32 cellular contexts compared by ENCODE assay signal in the genomic region with DNA sequence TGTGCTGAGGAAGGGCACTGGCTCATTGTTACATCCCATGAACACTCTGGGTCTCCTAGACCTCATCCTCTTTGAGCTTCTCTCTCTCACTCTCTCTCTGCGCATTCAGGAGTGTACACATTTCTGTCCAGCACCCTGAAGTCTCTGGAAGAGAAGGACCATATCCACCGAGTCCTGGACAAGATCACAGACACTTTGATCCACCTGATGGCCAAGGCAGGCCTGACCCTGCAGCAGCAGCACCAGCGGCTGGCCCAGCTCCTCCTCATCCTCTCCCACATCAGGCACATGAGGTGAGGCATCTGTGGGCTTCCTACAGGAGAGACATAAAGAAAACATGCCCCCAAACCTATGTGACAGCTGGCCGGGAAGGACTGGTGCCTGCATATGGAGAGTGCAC.
DNase-seq lines count a peak whose midpoint lies in the region; ATAC-seq and TF ChIP-seq lines count a peak whose summit lies in the region.
"Had no signal": no experiment of that assay in that cellular context is flagged by ENCODE, and none has a peak within 500 bp of the region (broad histone marks: within the 10 kb centered on the region; RNA-seq: fewer than 3 reads in every experiment).

No MANE protein-coding gene starts in this region.

- H3K36me3 Mint-ChIP-seq in CD14-positive monocyte = no peaks in the 10 kb centered on the region
- H3K36me3 Mint-ChIP-seq: activated naive CD8-positive, alpha-beta T cell treated with anti-CD3 and anti-CD28 coated beads for 36 hours had no signal

- H3K9me3 Mint-ChIP-seq in CD14-positive monocyte = peaks cover 0 to 5% (median 1%) of the 10 kb centered on the region in 7 donors
- H3K9me3 Mint-ChIP-seq: activated naive CD8-positive, alpha-beta T cell treated with anti-CD3 and anti-CD28 coated beads for 36 hours; naive thymus-derived CD4-positive, alpha-beta T cell had no signal

- H3K27ac ChIP-seq in lower lobe of right lung (peak overlapping the region; percentile 67), upper lobe of right lung (peak overlapping the region; percentile 65), tibial nerve (no peak overlapping the region)
- H3K27ac ChIP-seq: C4-2B, SJCRH30 had no signal

- DNase-seq in CD14-positive monocyte (ENCODE audit: low spot score) = no peak
- no peak for DNase-seq in lower lobe of right lung
- no peak for DNase-seq in upper lobe of right lung
- no peak for DNase-seq in stimulated activated naive CD4-positive, alpha-beta T cell treated with Interleukin-2 at 50 U/mL for 16 hours (lab: John Stamatoyannopoulos, UW)
- no peak for DNase-seq in NCI-H1092 treated with DMSO at 0.1 percent for 48 hours (lab: John Stamatoyannopoulos, UW)
- no peak for DNase-seq in tibial nerve (ENCODE audit: low spot score in 2 of 2)
- DNase-seq: activated CD4-positive, alpha-beta T cell treated with anti-CD3 and anti-CD28 coated beads for 36 hours; activated CD8-positive, alpha-beta memory T cell treated with anti-CD3 and anti-CD28 coated beads for 24 hours; activated effector memory CD4-positive, alpha-beta T cell treated with anti-CD3 and anti-CD28 coated beads, Interleukin-2, amount 50 U/mL, for 16 hours; activated naive CD8-positive, alpha-beta T cell treated with anti-CD3 and anti-CD28 coated beads for 36 hours; activated T-cell treated with anti-CD3 and anti-CD28 coated beads, Interleukin-2, amount 50 U/mL, for 1 hour; aorta; colonic mucosa; DND-41; effector memory CD4-positive, alpha-beta T cell; foreskin fibroblast; heart left ventricle; Kasumi-1; kidney; naive thymus-derived CD4-positive, alpha-beta T cell; NCI-H1436; NCI-H446; NCI-H82; nucleus accumbens; sigmoid colon; SJCRH30; stimulated activated CD4-positive, alpha-beta T cell treated with anti-CD3 and anti-CD28 coated beads, Interleukin-4, amount 100 ng/mL, for 24 hours; SW 1271 had no signal

- peak overlapping the region; percentile 62 for H3K4me3 ChIP-seq in WI38 (ENCODE audit: low read depth, low read length)
- H3K4me3 ChIP-seq in lower lobe of right lung = no peak overlapping the region
- no peak overlapping the region for H3K4me3 ChIP-seq in upper lobe of right lung
- no peak overlapping the region for H3K4me3 ChIP-seq in tibial nerve
- H3K4me3 ChIP-seq: colonic mucosa, heart left ventricle, prostate gland, sigmoid colon, SJCRH30 had no signal

- WGBS in tibial nerve, 2 donors = 82 to 93% methylated on average over 4 of the region's 4 CpGs

- TF ChIP-seq CTCF in CD14-positive monocyte (IDR thresholded peaks at IDR 0.05) (no peak), WI38 (IDR thresholded peaks at IDR 0.05; ENCODE audit: low read depth, low read length) (no peak), lower lobe of right lung (IDR thresholded peaks at IDR 0.05) (no peak), upper lobe of right lung (IDR thresholded peaks at IDR 0.05) (no peak), tibial nerve (IDR thresholded peaks at IDR 0.05) (no peak)

- peaks cover 16% of the 10 kb centered on the region for H3K4me1 Mint-ChIP-seq in CD14-positive monocyte
- H3K4me1 Mint-ChIP-seq: naive thymus-derived CD4-positive, alpha-beta T cell had no signal

- ATAC-seq in lower lobe of right lung = no peak
- no peak for ATAC-seq in upper lobe of right lung
- ATAC-seq: HepG2 had no signal

- H3K27me3 Mint-ChIP-seq in CD14-positive monocyte (ENCODE audit: low read depth in 3 of 3) = peaks cover 0 to 2% (median 0%) of the 10 kb centered on the region in 3 donors
- H3K27me3 Mint-ChIP-seq: activated CD4-positive, alpha-beta T cell treated with anti-CD3 and anti-CD28 coated beads for 36 hours; activated naive CD8-positive, alpha-beta T cell treated with anti-CD3 and anti-CD28 coated beads for 36 hours had no signal

- intact Hi-C loops in CD14-positive monocyte (cut with micrococcal nuclease) = no loop called here
- intact Hi-C loops in lower lobe of right lung (cut with DNase I) = no loop called here
- intact Hi-C loops in upper lobe of right lung (cut with DNase I) = no loop called here

- no peaks in the 10 kb centered on the region for H3K36me3 ChIP-seq in lower lobe of right lung
- no peaks in the 10 kb centered on the region for H3K36me3 ChIP-seq in upper lobe of right lung
- H3K36me3 ChIP-seq in tibial nerve = no peaks in the 10 kb centered on the region
- H3K36me3 ChIP-seq: colonic mucosa, heart left ventricle, prostate gland, sigmoid colon, SJCRH30 had no signal

- H3K27me3 ChIP-seq in lower lobe of right lung (ENCODE audit: low read depth) (no peaks in the 10 kb centered on the region), upper lobe of right lung (no peaks in the 10 kb centered on the region), tibial nerve (no peaks in the 10 kb centered on the region)
- H3K27me3 ChIP-seq: colonic mucosa, heart left ventricle, sigmoid colon, SJCRH30 had no signal

- TF ChIP-seq EP300 in tibial nerve (IDR thresholded peaks at IDR 0.05) = no peak

- H3K4me3 Mint-ChIP-seq in CD14-positive monocyte = peak overlapping the region in 1 of 2 donors; percentile 29
- H3K4me3 Mint-ChIP-seq: activated CD4-positive, alpha-beta T cell treated with anti-CD3 and anti-CD28 coated beads for 36 hours; activated naive CD8-positive, alpha-beta T cell treated with anti-CD3 and anti-CD28 coated beads for 36 hours; naive thymus-derived CD4-positive, alpha-beta T cell had no signal

- no peak for TF ChIP-seq POLR2A in tibial nerve (IDR thresholded peaks at IDR 0.05)

- H3K9me3 ChIP-seq in lower lobe of right lung (no peaks in the 10 kb centered on the region), upper lobe of right lung (no peaks in the 10 kb centered on the region), tibial nerve (no peaks in the 10 kb centered on the region)
- H3K9me3 ChIP-seq: colonic mucosa, heart left ventricle, prostate gland, sigmoid colon, SJCRH30 had no signal

- H3K4me1 ChIP-seq in lower lobe of right lung (peaks cover 19% of the 10 kb centered on the region), upper lobe of right lung (peaks cover 7% of the 10 kb centered on the region), tibial nerve (peaks cover 0 to 3% (median 0%) of the 10 kb centered on the region in 4 donors)
- H3K4me1 ChIP-seq: colonic mucosa had no signal

- H3K27ac Mint-ChIP-seq in CD14-positive monocyte = peak overlapping the region in 5 of 7 donors; percentile 84 to 94 (median 90)
- H3K27ac Mint-ChIP-seq: activated CD4-positive, alpha-beta T cell treated with anti-CD3 and anti-CD28 coated beads for 36 hours; activated naive CD8-positive, alpha-beta T cell treated with anti-CD3 and anti-CD28 coated beads for 36 hours; naive thymus-derived CD4-positive, alpha-beta T cell had no signal

Comparison
In these comparisons a context has a peak if more than half of its experiments do, and no peak if none do; other contexts are left out.
1. H3K27ac ChIP-seq: peak in lower lobe of right lung (single experiment) and upper lobe of right lung (single experiment); none in tibial nerve (0 of 4).